In the genomic region with DNA sequence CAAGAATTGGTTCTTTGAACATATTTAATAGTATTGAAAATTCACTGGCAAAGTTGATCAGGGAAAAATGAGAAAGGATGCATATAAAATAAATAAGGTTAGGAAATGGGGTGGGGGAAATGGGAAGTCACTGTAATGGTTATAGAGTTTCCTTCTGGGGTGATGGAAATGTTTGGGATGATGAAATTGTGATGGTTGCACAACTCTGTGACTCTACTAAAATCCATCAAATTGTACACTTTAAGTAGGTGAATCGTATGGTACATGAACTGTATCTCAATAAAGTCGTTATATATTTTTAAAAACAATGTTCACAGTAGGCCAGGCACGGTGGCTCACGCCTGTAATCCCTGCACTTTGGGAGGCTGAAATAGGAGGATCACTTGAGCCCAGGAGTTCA, we compare ENCODE assay signal across 28 cellular contexts. TPM values are rescaled to one million over a fixed set of nuclear protein-coding genes. Genes with fewer than 3 reads are reported as not detected.
"Had no signal": no experiment of that assay in that cellular context is flagged by ENCODE, and none has a peak within 500 bp of the region (broad histone marks: within the 10 kb centered on the region; RNA-seq: fewer than 3 reads in every experiment).

No MANE protein-coding gene starts in this region.

- FAIRE-seq: endometrium, islet of Langerhans had no signal

- DNase-seq: cortex of kidney; effector memory CD8-positive, alpha-beta T cell; erythroblast; esophagus squamous epithelium; foreskin melanocyte; glutamatergic neuron; heart right ventricle; hippocampal formation; left cardiac atrium; left lung; mesendoderm; midbrain; naive thymus-derived CD4-positive, alpha-beta T cell; stimulated activated CD4-positive, alpha-beta T cell treated with anti-CD3 and anti-CD28 coated beads, Interleukin-2, amount 100 ng/mL, for 24 hours; stimulated activated CD4-positive, alpha-beta T cell treated with anti-CD3 and anti-CD28 coated beads, Interleukin-4, amount 100 ng/mL, for 24 hours; stimulated activated naive CD4-positive, alpha-beta T cell treated with Interleukin-2 at 50 U/mL for 16 hours; stomach; thyroid gland; trophoblast cell had no signal

- H3K9me3 ChIP-seq: esophagus squamous epithelium, heart right ventricle, left lung, stomach, thyroid gland, vagina had no signal

- H3K4me1 ChIP-seq: esophagus squamous epithelium, heart right ventricle, left lung, neural progenitor cell, parathyroid adenoma, stomach, thyroid gland, vagina had no signal

- H3K27ac ChIP-seq: esophagus squamous epithelium, heart right ventricle, left lung, neural progenitor cell, parathyroid adenoma, stomach, thyroid gland, vagina had no signal

- H3K27me3 ChIP-seq: esophagus squamous epithelium, heart right ventricle, left lung, neural progenitor cell, stomach, thyroid gland, vagina had no signal

- H3K79me2 ChIP-seq: parathyroid adenoma had no signal

- ATAC-seq: effector memory CD8-positive, alpha-beta T cell; heart right ventricle; left cardiac atrium; left lung; naive thymus-derived CD4-positive, alpha-beta T cell; sciatic nerve; stimulated activated effector memory CD8-positive, alpha-beta T cell treated with anti-CD3 and anti-CD28 coated beads, Interleukin-12 subunit alpha, Interleukin-12 subunit beta, amount 100 ng/mL, for 72 hours had no signal

- H3K4me3 ChIP-seq: esophagus squamous epithelium, heart right ventricle, left lung, neural progenitor cell, stomach, thyroid gland, vagina had no signal

- H3K4me2 ChIP-seq: neural progenitor cell had no signal

- H3K9ac ChIP-seq: neural progenitor cell, parathyroid adenoma had no signal

- H2AFZ ChIP-seq: neural progenitor cell, parathyroid adenoma had no signal

RNA-seq across cellular contexts. Expression of gene ZYG11A, which starts 56.4 kb away (rescaled TPM):
- total RNA-seq: left cardiac atrium, progenitor cell of endocrine pancreas, skeletal muscle tissue had no signal
- polyA plus RNA-seq: heart right ventricle; naive thymus-derived CD4-positive, alpha-beta T cell had no signal
